Comparison of ENCODE assay signal across 10 cellular contexts in the genomic region with DNA sequence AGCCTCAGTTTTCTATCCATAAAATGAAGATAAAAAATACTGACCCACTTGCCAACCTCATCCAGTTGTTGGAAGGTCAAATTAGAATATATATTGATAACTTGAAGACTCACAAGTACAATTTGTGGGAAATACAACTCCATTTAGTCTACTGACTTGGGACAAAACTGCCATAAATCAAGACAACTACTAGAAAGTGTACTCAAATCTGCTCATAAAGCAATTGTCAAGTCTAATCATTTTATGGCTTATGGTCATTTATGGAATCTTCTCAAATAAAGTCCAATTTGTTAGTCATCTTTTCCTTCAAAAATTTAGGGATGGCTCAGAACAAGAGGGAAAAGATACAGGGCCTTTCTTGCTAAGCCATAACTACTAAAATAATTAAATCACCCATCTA. TPM values are rescaled to one million over a fixed set of nuclear protein-coding genes. Genes with fewer than 3 reads are reported as not detected.
DNase-seq lines count a peak whose midpoint lies in the region; ATAC-seq and TF ChIP-seq lines count a peak whose summit lies in the region.
"Had no signal": no experiment of that assay in that cellular context is flagged by ENCODE, and none has a peak within 500 bp of the region (broad histone marks: within the 10 kb centered on the region; RNA-seq: fewer than 3 reads in every experiment).

No MANE protein-coding gene starts in this region.

- intact Hi-C loops in colonic mucosa (cut with DNase I), result no loop called here

- peaks cover 43% of the 10 kb centered on the region for H3K36me3 Mint-ChIP-seq in natural killer cell treated with Interleukin-12 subunit alpha and Interleukin-12 subunit beta and Interleukin-15 and Interleukin-18, amount 100 ng/mL, for 72 hours

- H3K9me3 Mint-ChIP-seq in natural killer cell treated with Interleukin-12 subunit alpha and Interleukin-12 subunit beta and Interleukin-15 and Interleukin-18, amount 100 ng/mL, for 72 hours, result peaks cover 3% of the 10 kb centered on the region

- H3K9me3 ChIP-seq in HUES6 (ENCODE audit: control insufficient read depth, insufficient read depth, low read depth, low read length) (no peaks in the 10 kb centered on the region), colonic mucosa (no peaks in the 10 kb centered on the region)

- peak overlapping the region; percentile 92 to 95 for H3K27ac Mint-ChIP-seq in natural killer cell treated with Interleukin-12 subunit alpha and Interleukin-12 subunit beta and Interleukin-15 and Interleukin-18, amount 100 ng/mL, for 72 hours

- H3K9ac ChIP-seq in HUES6 (ENCODE audit: low read length) (no peak overlapping the region), colonic mucosa (ENCODE audit: low read depth in 2 of 2, low read length in 2 of 2) (no peak overlapping the region)

- peaks cover 59 to 67% of the 10 kb centered on the region in 2 donors for H3K4me1 Mint-ChIP-seq in natural killer cell treated with Interleukin-12 subunit alpha and Interleukin-12 subunit beta and Interleukin-15 and Interleukin-18, amount 100 ng/mL, for 72 hours (ENCODE audit: low read depth in 2 of 2)

- H3K4me3 Mint-ChIP-seq in natural killer cell treated with Interleukin-12 subunit alpha and Interleukin-12 subunit beta and Interleukin-15 and Interleukin-18, amount 100 ng/mL, for 72 hours, result peak overlapping the region; percentile 96

- no peaks in the 10 kb centered on the region for H3K27me3 ChIP-seq in HUES6 (ENCODE audit: control insufficient read depth, insufficient read depth, low read length)
- no peaks in the 10 kb centered on the region for H3K27me3 ChIP-seq in colonic mucosa

- TF ChIP-seq POLR2A in erythroblast (IDR thresholded peaks at IDR 0.05; ENCODE audit: low read length), result no peak

- CTCF ChIA-PET in AG04449 (lab: Yijun Ruan, JAX), result interaction anchor here (2.6 kb wide), 1 partner anchor 327 kb away, joined by 19 read pairs; no protein-coding TSS in a partner anchor

- H3K27ac ChIP-seq in HUES6 (ENCODE audit: low read depth, low read length) (no peak overlapping the region), colonic mucosa (peak overlapping the region; percentile 68)

- no peak for DNase-seq in AG04449 (ENCODE audit: low read depth, low spot score)
- no peak for DNase-seq in colonic mucosa
- no peak for DNase-seq in natural killer cell treated with Interleukin-12 subunit alpha and Interleukin-12 subunit beta and Interleukin-15 and Interleukin-18, amount 100 ng/mL, for 72 hours (ENCODE audit: low spot score)
- no peak for DNase-seq in activated gamma-delta T cell treated with Interleukin-2 at 50 U/mL for 16 hours
- no peak for DNase-seq in erythroblast (lab: John Stamatoyannopoulos, UW)
- no peak for DNase-seq in NCI-H524 (lab: John Stamatoyannopoulos, UW)
- DNase-seq: NCI-H1436; stimulated activated CD4-positive, alpha-beta T cell treated with anti-CD3 and anti-CD28 coated beads, Interleukin-15, amount 100 ng/mL, for 24 hours had no signal

- no peak for ATAC-seq in natural killer cell treated with Interleukin-12 subunit alpha and Interleukin-12 subunit beta and Interleukin-15 and Interleukin-18, amount 100 ng/mL, for 72 hours
- no peak for ATAC-seq in GM19397 (IDR thresholded peaks at IDR 0.05; ENCODE audit: unreplicated experiment)

- H3K4me1 ChIP-seq in HUES6 (ENCODE audit: control insufficient read depth, insufficient read depth, low read length) (peaks cover 75% of the 10 kb centered on the region), colonic mucosa (peaks cover 20% of the 10 kb centered on the region)

- H3K4me3 ChIP-seq in AG04449 (ENCODE audit: low read depth, low read length), result peak overlapping the region; percentile 13
- peak overlapping the region; percentile 26; the same call in 1 of the 2 replicates for H3K4me3 ChIP-seq in HUES6 (ENCODE audit: low read depth, low read length)
- H3K4me3 ChIP-seq in colonic mucosa, result no peak overlapping the region

- TF ChIP-seq CTCF in AG04449 (IDR thresholded peaks at IDR 0.05; ENCODE audit: insufficient read depth, low read length, missing control alignments) (no peak), colonic mucosa (IDR thresholded peaks at IDR 0.05) (no peak)

- POLR2A ChIA-PET in AG04449 (lab: Yijun Ruan, JAX), result no interaction called here

- no peaks in the 10 kb centered on the region for H3K27me3 Mint-ChIP-seq in natural killer cell treated with Interleukin-12 subunit alpha and Interleukin-12 subunit beta and Interleukin-15 and Interleukin-18, amount 100 ng/mL, for 72 hours

- H3K36me3 ChIP-seq in HUES6 (ENCODE audit: control insufficient read depth, insufficient read depth, low read length) (peaks cover 24% of the 10 kb centered on the region), colonic mucosa (no peaks in the 10 kb centered on the region)

RNA-seq across cellular contexts. Expression of gene BTG1, which starts 7.0 kb away (rescaled TPM):
- 100 to 1,000 TPM in 1 of 2 donors, 10 to 100 TPM in 1; 87.1 to 152 TPM for total RNA-seq in colonic mucosa
- total RNA-seq in natural killer cell treated with Interleukin-12 subunit alpha and Interleukin-12 subunit beta and Interleukin-15 and Interleukin-18, amount 100 ng/mL, for 72 hours, result 100 to 1,000 TPM in 1 of 2 donors, 10 to 100 TPM in 1; 80.0 to 249 TPM
